In the genomic region with DNA sequence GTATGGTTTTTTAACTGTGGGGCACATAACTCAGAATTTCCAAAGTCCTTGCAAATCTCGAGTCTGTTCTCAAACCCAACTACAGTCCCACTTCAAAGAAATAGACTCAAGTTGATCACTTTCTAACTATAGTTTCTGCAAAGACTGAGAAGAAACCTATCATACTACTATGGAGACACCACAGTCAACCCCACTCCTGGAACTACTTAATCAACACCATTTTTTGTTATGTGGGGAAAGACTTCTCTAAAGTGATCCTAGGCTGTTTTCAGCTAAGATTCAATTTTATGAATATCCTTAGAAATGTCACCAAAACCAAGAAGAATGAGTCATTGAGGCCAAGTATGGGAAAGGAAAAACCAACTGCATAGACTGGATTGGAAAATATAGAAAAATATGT, we compare ENCODE assay signal across 31 cellular contexts.
"Had no signal": no experiment of that assay in that cellular context is flagged by ENCODE, and none has a peak within 500 bp of the region (broad histone marks: within the 10 kb centered on the region; RNA-seq: fewer than 3 reads in every experiment).

No MANE protein-coding gene starts in this region.

- FAIRE-seq: small intestine had no signal

- H3K9me3 Mint-ChIP-seq: natural killer cell; neural progenitor cell; stimulated activated memory B cell treated with anti-CD40 and anti-IgM and Interleukin-4, amounts not matched to agents 10 μg/mL and 1 μg/mL and 100 μg/mL, for 72 hours had no signal

- H2AFZ ChIP-seq: neural progenitor cell, parathyroid adenoma had no signal

- H3K4me3 Mint-ChIP-seq: naive thymus-derived CD4-positive, alpha-beta T cell; natural killer cell; nephron; neural progenitor cell; stimulated activated memory B cell treated with anti-CD40 and anti-IgM and Interleukin-4, amounts not matched to agents 10 μg/mL and 1 μg/mL and 100 μg/mL, for 72 hours; stimulated activated naive CD8-positive, alpha-beta T cell treated with anti-CD3 and anti-CD28 coated beads, Interleukin-15, Interleukin-2, amounts not matched to agents 100 ng/mL and 50 ng/mL, for 24 hours; type B pancreatic cell had no signal

- H3K27me3 ChIP-seq: neural progenitor cell, ovary, right lobe of liver, sigmoid colon, spleen, suprapubic skin, testis, tibial artery, transverse colon, upper lobe of right lung, uterus had no signal

- H3K27ac ChIP-seq: neural progenitor cell, ovary, parathyroid adenoma, psoas muscle, right lobe of liver, spleen, suprapubic skin, testis, tibial artery, transverse colon, upper lobe of right lung had no signal

- H3K4me3 ChIP-seq: neural progenitor cell, ovary, psoas muscle, right lobe of liver, sigmoid colon, spleen, suprapubic skin, testis, tibial artery, transverse colon, upper lobe of right lung, uterus had no signal

- H3K36me3 ChIP-seq: neural progenitor cell, ovary, right lobe of liver, sigmoid colon, spleen, suprapubic skin, tibial artery, transverse colon, upper lobe of right lung, uterus had no signal

- H3K4me2 ChIP-seq: neural progenitor cell had no signal

- H3K27ac Mint-ChIP-seq: naive thymus-derived CD4-positive, alpha-beta T cell; natural killer cell; neural progenitor cell; progenitor cell of endocrine pancreas; stimulated activated memory B cell treated with anti-CD40 and anti-IgM and Interleukin-4, amounts not matched to agents 10 μg/mL and 1 μg/mL and 100 μg/mL, for 72 hours; stimulated activated naive CD8-positive, alpha-beta T cell treated with anti-CD3 and anti-CD28 coated beads, Interleukin-15, Interleukin-2, amounts not matched to agents 100 ng/mL and 50 ng/mL, for 24 hours; type B pancreatic cell had no signal

- H3K4me1 ChIP-seq: neural progenitor cell, parathyroid adenoma, psoas muscle, right lobe of liver, spleen, suprapubic skin, testis, tibial artery, transverse colon, upper lobe of right lung, uterus had no signal

- H3K27me3 Mint-ChIP-seq: progenitor cell of endocrine pancreas; stimulated activated memory B cell treated with anti-CD40 and anti-IgM and Interleukin-4, amounts not matched to agents 10 μg/mL and 1 μg/mL and 100 μg/mL, for 72 hours; type B pancreatic cell had no signal

- H3K4me1 Mint-ChIP-seq: naive thymus-derived CD4-positive, alpha-beta T cell; natural killer cell; neural progenitor cell; stimulated activated memory B cell treated with anti-CD40 and anti-IgM and Interleukin-4, amounts not matched to agents 10 μg/mL and 1 μg/mL and 100 μg/mL, for 72 hours had no signal

- H3K9ac ChIP-seq: neural progenitor cell, parathyroid adenoma had no signal

- H3K79me2 ChIP-seq: parathyroid adenoma had no signal

- ATAC-seq: naive thymus-derived CD4-positive, alpha-beta T cell; natural killer cell; psoas muscle; right cardiac atrium; right lobe of liver; stimulated activated memory B cell treated with anti-CD40 and anti-IgM and Interleukin-4, amounts not matched to agents 10 μg/mL and 1 μg/mL and 100 μg/mL, for 72 hours; upper lobe of right lung had no signal

- DNase-seq: naive thymus-derived CD4-positive, alpha-beta T cell; natural killer cell; occipital lobe; ovary; posterior cingulate gyrus; psoas muscle; right cardiac atrium; right lobe of liver; sigmoid colon; small intestine; spleen; stimulated activated CD4-positive, alpha-beta T cell treated with anti-CD3 and anti-CD28 coated beads, Interleukin-12 subunit alpha, Interleukin-12 subunit beta, amount 100 ng/mL, for 4 hours; stimulated activated CD4-positive, alpha-beta T cell treated with anti-CD3 and anti-CD28 coated beads, Interleukin-1b, Interleukin-23, amount 100 ng/mL, for 48 hours; stimulated activated CD4-positive, alpha-beta T cell treated with anti-CD3 and anti-CD28 coated beads, Interleukin-4, amount 100 ng/mL, for 1 hour; stimulated activated CD4-positive, alpha-beta T cell treated with anti-CD3 and anti-CD28 coated beads, Interleukin-4, amount 100 ng/mL, for 4 hours; stimulated activated CD8-positive, alpha-beta memory T cell treated with anti-CD3 and anti-CD28 coated beads, Interleukin-4, amount 100 ng/mL, for 48 hours; stimulated activated naive CD4-positive, alpha-beta T cell; substantia nigra; testis; tibial artery; transverse colon; upper lobe of right lung; uterus had no signal

- H3K9me3 ChIP-seq: ovary, psoas muscle, right lobe of liver, sigmoid colon, suprapubic skin, testis, tibial artery, transverse colon, upper lobe of right lung, uterus had no signal
